30 cellular contexts compared by ENCODE assay signal in genomic region chr22:37371911-37372310, GRCh38. TPM values are rescaled to one million over a fixed set of nuclear protein-coding genes. Genes with fewer than 3 reads are reported as not detected.
"Had no signal": no experiment of that assay in that cellular context is flagged by ENCODE, and none has a peak within 500 bp of the region (broad histone marks: within the 10 kb centered on the region; RNA-seq: fewer than 3 reads in every experiment).

No MANE protein-coding gene starts in this region.

- DNase-seq: activated B cell treated with CpG ODN at 0.5 μM for 24 hours; activated CD4-positive, alpha-beta memory T cell treated with anti-CD3 and anti-CD28 coated beads for 36 hours; activated CD4-positive, alpha-beta T cell treated with anti-CD3 and anti-CD28 coated beads for 48 hours; activated CD4-positive, alpha-beta T cell treated with anti-CD3 and anti-CD28 coated beads, Interleukin-2, amount 50 U/mL, for 1 hour; activated CD8-positive, alpha-beta memory T cell treated with anti-CD3 and anti-CD28 coated beads, Interleukin-2, amount 50 U/mL, for 48 hours; activated gamma-delta T cell; activated naive CD4-positive, alpha-beta T cell treated with anti-CD3 and anti-CD28 coated beads, Interleukin-2, amount 50 U/mL, for 16 hours; activated naive CD4-positive, alpha-beta T cell treated with Interleukin-2 at 50 U/mL for 16 hours; activated T-cell treated with anti-CD3 and anti-CD28 coated beads for 4 hours; activated T-cell treated with anti-CD3 and anti-CD28 coated beads, Interleukin-2, amount 50 U/mL, for 24 hours; activated T-cell treated with anti-CD3 and anti-CD28 coated beads, Interleukin-2, amount 50 U/mL, for 72 hours; amniotic stem cell; anterior cingulate cortex; brain microvascular endothelial cell; dorsolateral prefrontal cortex; effector memory CD4-positive, alpha-beta T cell; endodermal cell; foreskin fibroblast; head of caudate nucleus; T-helper 1 cell; T-helper 17 cell; T1000; WERI-Rb-1 had no signal

- H3K4me1 Mint-ChIP-seq: central memory CD8-positive, alpha-beta T cell; T-helper 17 cell had no signal

- H3K9me3 Mint-ChIP-seq: activated B cell treated with CpG ODN at 0.5 μM for 24 hours; activated CD4-positive, alpha-beta memory T cell treated with anti-CD3 and anti-CD28 coated beads for 36 hours; activated T-cell treated with anti-CD3 and anti-CD28 coated beads, Interleukin-2, amount 50 U/mL, for 24 hours; activated T-cell treated with anti-CD3 and anti-CD28 coated beads, Interleukin-2, amount 50 U/mL, for 72 hours; central memory CD8-positive, alpha-beta T cell; dendritic cell treated with granulocyte-macrophage colony-stimulating factor and Interleukin-4, amounts not matched to agents 40 ng/mL and 50 ng/mL, for 4 days; endodermal cell; T-helper 2 cell treated with Interferon-gamma antibody and Interleukin-4, amounts not matched to agents 5 μg/mL and 100 μg/mL, for 36 hours had no signal

- H3K36me3 Mint-ChIP-seq: activated CD4-positive, alpha-beta memory T cell treated with anti-CD3 and anti-CD28 coated beads for 36 hours; activated naive CD8-positive, alpha-beta T cell had no signal

- ATAC-seq: activated CD4-positive, CD25-positive, alpha-beta regulatory T cell treated with anti-CD3 and anti-CD28 coated beads, Interleukin-2, amount 50 U/mL, for 24 hours; activated T-cell treated with anti-CD3 and anti-CD28 coated beads, Interleukin-2, amount 50 U/mL, for 72 hours; esophagus mucosa; T-helper 17 cell had no signal

- H3K4me3 Mint-ChIP-seq: activated B cell treated with CpG ODN at 0.5 μM for 24 hours; activated CD4-positive, alpha-beta memory T cell treated with anti-CD3 and anti-CD28 coated beads for 36 hours; activated naive CD8-positive, alpha-beta T cell; activated T-cell treated with anti-CD3 and anti-CD28 coated beads, Interleukin-2, amount 50 U/mL, for 24 hours; activated T-cell treated with anti-CD3 and anti-CD28 coated beads, Interleukin-2, amount 50 U/mL, for 72 hours; central memory CD8-positive, alpha-beta T cell; dendritic cell treated with granulocyte-macrophage colony-stimulating factor and Interleukin-4, amounts not matched to agents 40 ng/mL and 50 ng/mL, for 4 days; endodermal cell; T-helper 17 cell; T-helper 2 cell treated with Interferon-gamma antibody and Interleukin-4, amounts not matched to agents 5 μg/mL and 100 μg/mL, for 36 hours had no signal

- H3K27me3 ChIP-seq: brain microvascular endothelial cell had no signal

- H3K36me3 ChIP-seq: brain microvascular endothelial cell, WERI-Rb-1 had no signal

- H3K4me3 ChIP-seq: coronary artery, dorsolateral prefrontal cortex had no signal

- H3K27ac Mint-ChIP-seq: activated B cell treated with CpG ODN at 0.5 μM for 24 hours; activated CD4-positive, alpha-beta memory T cell treated with anti-CD3 and anti-CD28 coated beads for 36 hours; activated naive CD8-positive, alpha-beta T cell; activated T-cell treated with anti-CD3 and anti-CD28 coated beads, Interleukin-2, amount 50 U/mL, for 24 hours; activated T-cell treated with anti-CD3 and anti-CD28 coated beads, Interleukin-2, amount 50 U/mL, for 72 hours; dendritic cell treated with granulocyte-macrophage colony-stimulating factor and Interleukin-4, amounts not matched to agents 40 ng/mL and 50 ng/mL, for 4 days; endodermal cell; T-helper 17 cell; T-helper 2 cell treated with Interferon-gamma antibody and Interleukin-4, amounts not matched to agents 5 μg/mL and 100 μg/mL, for 36 hours had no signal

- H3K27ac ChIP-seq: brain microvascular endothelial cell, coronary artery, WERI-Rb-1 had no signal

RNA-seq across cellular contexts. Expression of gene ELFN2, which starts 55.4 kb away (rescaled TPM):
- total RNA-seq: activated B cell treated with CpG ODN at 0.5 μM for 24 hours, esophagus mucosa had no signal
